In genomic region chr17:68019675-68020450, GRCh38 we compare ENCODE assay signal across 8 cellular contexts. TPM values are rescaled to one million over a fixed set of nuclear protein-coding genes. Genes with fewer than 3 reads are reported as not detected.
A peak's percentile ranks its signal among the peaks of the same experiment; 100 is the strongest.
DNase-seq lines count a peak whose midpoint lies in the region; ATAC-seq lines count a peak whose summit lies in the region.

No MANE protein-coding gene starts in this region.

- H3K4me1 Mint-ChIP-seq in effector memory CD8-positive, alpha-beta T cell (ENCODE audit: low read depth in 2 of 2), result peaks cover 13 to 20% of the 10 kb centered on the region in 2 donors
- H3K4me1 Mint-ChIP-seq in memory B cell, result peaks cover 12% of the 10 kb centered on the region

- ATAC-seq in GM21360 (IDR thresholded peaks at IDR 0.05; ENCODE audit: unreplicated experiment) (peak; percentile 95), memory B cell (ENCODE audit: low read depth) (peak; percentile 93)
- peak; percentile 93 for ATAC-seq in effector memory CD8-positive, alpha-beta T cell (replicated peaks)

- in situ Hi-C loops in Caki2 (cut with HindIII; ENCODE audit: low pct_unique_long_range_greater_than_20kb, low sequenced_read_pairs), result no loop called here

- peaks cover 30% of the 10 kb centered on the region for H3K36me3 Mint-ChIP-seq in effector memory CD8-positive, alpha-beta T cell (ENCODE audit: insufficient read depth)
- H3K36me3 Mint-ChIP-seq in memory B cell, result no peaks in the 10 kb centered on the region

- peak overlapping the region; percentile 100 for H3K27ac Mint-ChIP-seq in effector memory CD8-positive, alpha-beta T cell
- H3K27ac Mint-ChIP-seq in memory B cell, result peak overlapping the region; percentile 99

- H3K27me3 Mint-ChIP-seq in effector memory CD8-positive, alpha-beta T cell, result peaks cover 6 to 10% of the 10 kb centered on the region in 2 donors
- H3K27me3 Mint-ChIP-seq in memory B cell, result no peaks in the 10 kb centered on the region

- peaks cover 0 to 3% of the 10 kb centered on the region in 2 donors for H3K9me3 Mint-ChIP-seq in effector memory CD8-positive, alpha-beta T cell
- no peaks in the 10 kb centered on the region for H3K9me3 Mint-ChIP-seq in memory B cell

- DNase-seq in Caki2 (ENCODE audit: low read depth), result peak; percentile 97
- DNase-seq in HT-29 (ENCODE audit: low spot score), result peak; percentile 100
- DNase-seq in NK-92 (lab: John Stamatoyannopoulos, UW; ENCODE audit: unreplicated experiment), result peak; percentile 42
- peak; percentile 94 to 98 for DNase-seq in activated CD8-positive, alpha-beta memory T cell treated with anti-CD3 and anti-CD28 coated beads for 4 hours (ENCODE audit: low read depth in 2 of 2)
- peak; percentile 96 to 99 (median 99) for DNase-seq in effector memory CD8-positive, alpha-beta T cell
- DNase-seq in memory B cell (ENCODE audit: low spot score in 2 of 2), result peak; percentile 98 to 99
- DNase-seq in stimulated activated CD8-positive, alpha-beta memory T cell treated with anti-CD3 and anti-CD28 coated beads, Interleukin-12 subunit alpha, Interleukin-12 subunit beta, amount 100 ng/mL, for 1 hour (ENCODE audit: low read depth), result peak; percentile 97

- peak overlapping the region; percentile 88 to 89 for H3K4me3 Mint-ChIP-seq in effector memory CD8-positive, alpha-beta T cell
- H3K4me3 Mint-ChIP-seq in memory B cell, result peak overlapping the region; percentile 89

RNA-seq across cellular contexts. Expression of gene KPNA2, which starts 15.7 kb away (rescaled TPM):
- total RNA-seq in Caki2 (2014; rRNA removed; shearing (Covaris generic); ENCODE audit: low replicate concordance), result 111 and 134 TPM in 2 replicates
- 148 and 150 TPM in 2 replicates for total RNA-seq in HT-29 (2014; rRNA removed; shearing (Covaris generic))

RNA-seq across cellular contexts. Expression of gene C17orf58, which starts 23.6 kb away (rescaled TPM):
- total RNA-seq in Caki2 (2014; rRNA removed; shearing (Covaris generic); ENCODE audit: low replicate concordance), result 22.0 and 24.7 TPM in 2 replicates
- 40.7 and 45.7 TPM in 2 replicates for total RNA-seq in HT-29 (2014; rRNA removed; shearing (Covaris generic))

Comparison
In these comparisons a context has a peak if more than half of its experiments do, and no peak if none do; other contexts are left out.
1. Peak in every context shown above with its lines: DNase-seq and ATAC-seq.
2. DNase-seq: peak in every context shown above with its lines; median percentile 100 in HT-29; 99 in effector memory CD8-positive, alpha-beta T cell; 98 in memory B cell; 97 in Caki2; 97 in stimulated activated CD8-positive, alpha-beta memory T cell treated with anti-CD3 and anti-CD28 coated beads, Interleukin-12 subunit alpha, Interleukin-12 subunit beta, amount 100 ng/mL, for 1 hour; 96 in activated CD8-positive, alpha-beta memory T cell treated with anti-CD3 and anti-CD28 coated beads for 4 hours; 42 in NK-92.